ENCODE assay signal across 21 cellular contexts in the genomic region with DNA sequence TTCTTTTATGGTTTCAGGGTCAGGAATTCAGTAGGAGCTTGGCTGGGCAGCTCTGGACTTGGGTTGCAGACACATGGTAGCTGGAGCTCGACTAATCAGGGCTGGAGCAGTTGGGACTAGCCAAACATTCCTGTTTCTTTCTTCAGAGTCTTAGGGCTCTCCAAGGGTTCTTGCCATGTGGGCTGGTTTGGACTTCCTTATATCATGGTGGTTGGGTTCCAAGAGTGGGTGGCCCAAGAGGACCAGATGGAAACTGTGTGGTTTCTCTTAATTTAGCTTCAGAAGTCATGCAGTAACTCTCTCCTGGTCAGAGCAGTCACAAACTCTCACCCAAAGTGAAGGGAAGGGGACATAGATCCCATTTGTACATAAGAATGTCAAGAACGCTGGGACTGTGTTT.
DNase-seq lines count a peak whose midpoint lies in the region; ATAC-seq, FAIRE-seq and TF ChIP-seq lines count a peak whose summit lies in the region.
"Had no signal": no experiment of that assay in that cellular context is flagged by ENCODE, and none has a peak within 500 bp of the region (broad histone marks: within the 10 kb centered on the region; RNA-seq: fewer than 3 reads in every experiment).

No MANE protein-coding gene starts in this region.

- CTCF ChIA-PET in GM12878 (lab: Yijun Ruan, JAX), result interaction anchor here (1.0 kb wide), 1 partner anchor 40 kb away, joined by 3 read pairs; no protein-coding TSS in a partner anchor

- H2AFZ ChIP-seq in GM12878 (ENCODE audit: control insufficient read depth, low read depth, low read length) (no peak overlapping the region), osteoblast (ENCODE audit: low read length) (no peak overlapping the region)
- H2AFZ ChIP-seq: PC-9 had no signal

- TF ChIP-seq CTCF in GM12878 (IDR thresholded peaks at IDR 0.05 in 2 of 3, conservative IDR thresholded peaks at IDR 0.05 in 1 of 3; ENCODE audit: control insufficient read depth in 2 of 3, extremely low read depth in 1 of 3, insufficient read depth in 1 of 3, low read depth in 3 of 3, low read length in 3 of 3) (no peak), upper lobe of right lung (IDR thresholded peaks at IDR 0.05) (no peak), osteoblast (IDR thresholded peaks at IDR 0.05; ENCODE audit: extremely low read depth, low read depth, low read length) (no peak)

- H3K36me3 ChIP-seq in GM12878 (ENCODE audit: control insufficient read depth in 2 of 2, insufficient read depth in 2 of 2, low read length in 1 of 2), result no peaks in the 10 kb centered on the region
- H3K36me3 ChIP-seq in upper lobe of right lung, result no peaks in the 10 kb centered on the region
- no peaks in the 10 kb centered on the region for H3K36me3 ChIP-seq in osteoblast (ENCODE audit: insufficient read depth, low read length)
- H3K36me3 ChIP-seq: MG63 had no signal

- H3K4me2 ChIP-seq in GM12878 (ENCODE audit: control insufficient read depth, insufficient read depth), result no peak overlapping the region
- no peak overlapping the region for H3K4me2 ChIP-seq in osteoblast (ENCODE audit: insufficient read depth, low read length)
- H3K4me2 ChIP-seq: PC-9 had no signal

- no peaks in the 10 kb centered on the region for H3K4me1 ChIP-seq in GM12878 (ENCODE audit: control insufficient read depth, insufficient read depth, low read length)
- H3K4me1 ChIP-seq in right cardiac atrium (ENCODE audit: control insufficient read depth, insufficient read depth, low read length), result no peaks in the 10 kb centered on the region
- no peaks in the 10 kb centered on the region for H3K4me1 ChIP-seq in upper lobe of right lung
- H3K4me1 ChIP-seq in osteoblast (ENCODE audit: insufficient read depth, low read length), result no peaks in the 10 kb centered on the region

- SMC1A ChIA-PET in GM12878 (lab: Charles Lee; ENCODE audit: uncharacterized antibody, unreplicated experiment), result interaction anchor here (0.9 kb wide), 1 partner anchor 539 kb away, joined by 4 read pairs; no protein-coding TSS in a partner anchor

- no peak for TF ChIP-seq POLR2A in GM12878 (IDR thresholded peaks at IDR 0.05; ENCODE audit: low read depth, low read length)

- H4K20me1 ChIP-seq in GM12878 (ENCODE audit: control insufficient read depth, insufficient read depth) (no peaks in the 10 kb centered on the region), osteoblast (ENCODE audit: insufficient read depth, low read length) (no peaks in the 10 kb centered on the region)

- in situ Hi-C loops in GM12878 (cut with MboI), result no loop called here

- H3K9ac ChIP-seq in GM12878 (ENCODE audit: control insufficient read depth, insufficient read depth, low read length), result no peak overlapping the region

- DNase-seq in Right ventricle myocardium superior, result no peak
- DNase-seq in cardiac septum (ENCODE audit: low spot score), result no peak
- DNase-seq in GM12878 (ENCODE audit: low read depth, low spot score), result no peak
- DNase-seq in right cardiac atrium, result peak; percentile 12 to 58 (median 42)
- DNase-seq in upper lobe of right lung, result no peak
- DNase-seq in T-helper 9 cell, result no peak
- no peak for DNase-seq in osteoblast (ENCODE audit: insufficient read length, low spot score, missing footprints)
- no peak for DNase-seq in medulla oblongata (ENCODE audit: extremely low spot score)
- DNase-seq: CD4-positive, alpha-beta T cell; COR-L47; DMS79; H7; MG63; NCI-H1092 treated with DMSO at 0.1 percent for 48 hours; NCI-H1436 treated with DMSO at 0.1 percent for 48 hours; NCI-H1930; NCI-H510A; NCI-H748 treated with DMSO at 0.1 percent for 48 hours; PC-9; RPMI8226 had no signal

- POLR2A ChIA-PET in GM12878 (lab: Charles Lee), result no interaction called here

- H3K79me2 ChIP-seq in GM12878 (ENCODE audit: control insufficient read depth, insufficient read depth, low read length) (no peaks in the 10 kb centered on the region), osteoblast (ENCODE audit: insufficient read depth, low read length) (no peaks in the 10 kb centered on the region)

- TF ChIP-seq RAD21 in GM12878 (IDR thresholded peaks at IDR 0.05; ENCODE audit: insufficient read depth, low read depth, low read length), result no peak

- H3K4me3 ChIP-seq in GM12878, result no peak overlapping the region
- no peak overlapping the region for H3K4me3 ChIP-seq in right cardiac atrium (ENCODE audit: low read length)
- H3K4me3 ChIP-seq in upper lobe of right lung, result no peak overlapping the region
- no peak overlapping the region for H3K4me3 ChIP-seq in osteoblast (ENCODE audit: insufficient read depth, low read length)
- H3K4me3 ChIP-seq: K562, MG63, PC-9 had no signal

- H3K27ac ChIP-seq in GM12878 (ENCODE audit: control insufficient read depth, insufficient read depth) (no peak overlapping the region), right cardiac atrium (ENCODE audit: low read length) (no peak overlapping the region), upper lobe of right lung (no peak overlapping the region), osteoblast (ENCODE audit: low read depth, low read length) (no peak overlapping the region)
- H3K27ac ChIP-seq: PC-9 had no signal

- intact Hi-C loops in Right ventricle myocardium superior (cut with DNase I), result no loop called here
- intact Hi-C loops in cardiac septum (cut with DNase I), result no loop called here
- intact Hi-C loops in GM12878 (cut with micrococcal nuclease; ENCODE audit: unreplicated experiment), result no loop called here
- intact Hi-C loops in right cardiac atrium (cut with DNase I), result no loop called here
- intact Hi-C loops in upper lobe of right lung (cut with DNase I), result no loop called here

- no peak for TF ChIP-seq EP300 in GM12878 (IDR thresholded peaks at IDR 0.05; ENCODE audit: borderline replicate concordance in 1 of 2, control insufficient read depth in 1 of 2, low read depth in 2 of 2, low read length in 2 of 2)

- no TSS peak for BruUV-seq in GM12878 (replicated peaks; lab: Mats Ljungman, UMichigan)

- ATAC-seq in Right ventricle myocardium superior (ENCODE audit: poor library complexity), result peak; percentile 41
- no peak for ATAC-seq in GM12878
- peak; percentile 65 to 90 for ATAC-seq in right cardiac atrium
- peak; percentile 49 for ATAC-seq in upper lobe of right lung
- ATAC-seq: K562 had no signal

- H3K9me3 ChIP-seq in GM12878 (replicated peaks; ENCODE audit: control insufficient read depth, insufficient read depth, low read length) (no peaks in the 10 kb centered on the region), right cardiac atrium (ENCODE audit: control insufficient read depth, low read length) (no peaks in the 10 kb centered on the region), upper lobe of right lung (no peaks in the 10 kb centered on the region), osteoblast (ENCODE audit: low read depth, low read length) (no peaks in the 10 kb centered on the region)
- H3K9me3 ChIP-seq: MG63 had no signal

- FAIRE-seq in GM12878 (lab: Jason Lieb, UNC), result no peak
- FAIRE-seq: K562 had no signal

- 67% methylated on average over 2 of the region's 2 CpGs for WGBS in GM12878 (ENCODE audit: insufficient coverage, insufficient replicate concordance, low lambda C conversion rate, missing lambda C conversion rate)
- WGBS in right cardiac atrium, result 61% methylated on average over 2 of the region's 2 CpGs

- H3K27me3 ChIP-seq in GM12878 (replicated peaks in 1 of 2; ENCODE audit: control insufficient read depth in 2 of 2, insufficient read depth in 2 of 2, low read length in 1 of 2), result no peaks in the 10 kb centered on the region
- no peaks in the 10 kb centered on the region for H3K27me3 ChIP-seq in right cardiac atrium (ENCODE audit: control insufficient read depth, insufficient read depth)
- H3K27me3 ChIP-seq in upper lobe of right lung, result no peaks in the 10 kb centered on the region
- no peaks in the 10 kb centered on the region for H3K27me3 ChIP-seq in osteoblast (ENCODE audit: insufficient read depth, low read length)
- H3K27me3 ChIP-seq: MG63 had no signal

- RAD21 ChIA-PET in GM12878 (lab: Charles Lee; ENCODE audit: unreplicated experiment), result no interaction called here

TF ChIP-seq in GM12878, 131 proteins besides CTCF, POLR2A, EP300 and RAD21:
- TF ChIP-seq RUNX3 (IDR thresholded peaks at IDR 0.05; ENCODE audit: low read length), result peak; percentile 17; the same call in 1 of the 2 replicates
- TF ChIP-seq JUNB (IDR thresholded peaks at IDR 0.05), result no peak

Comparison
In these comparisons a context has a peak if more than half of its experiments do, and no peak if none do; other contexts are left out.
1. DNase-seq: peak in right cardiac atrium (3 of 3); none in Right ventricle myocardium superior (single experiment), cardiac septum (single experiment), GM12878 (single experiment), upper lobe of right lung (single experiment), T-helper 9 cell (single experiment), osteoblast (single experiment) and medulla oblongata (single experiment).